Comparison of ENCODE assay signal across 1 cellular context in genomic region chr14:92751819-92752218, GRCh38.
TF ChIP-seq lines count a peak whose summit lies in the region.

No MANE protein-coding gene starts in this region.

TF ChIP-seq in HepG2, 621 proteins besides CTCF, POLR2A, EP300 and RAD21:
- peak; percentile 21; the same call in 1 of the 2 replicates for TF ChIP-seq ZNF770 (CRISPR knock-in tag; IDR thresholded peaks at IDR 0.05)
- no peak for TF ChIP-seq FOXO1 (CRISPR knock-in tag; IDR thresholded peaks at IDR 0.05)
- peak; percentile 7; the same call in 1 of the 2 replicates for TF ChIP-seq RFX1 (IDR thresholded peaks at IDR 0.05)
